In the genomic region with DNA sequence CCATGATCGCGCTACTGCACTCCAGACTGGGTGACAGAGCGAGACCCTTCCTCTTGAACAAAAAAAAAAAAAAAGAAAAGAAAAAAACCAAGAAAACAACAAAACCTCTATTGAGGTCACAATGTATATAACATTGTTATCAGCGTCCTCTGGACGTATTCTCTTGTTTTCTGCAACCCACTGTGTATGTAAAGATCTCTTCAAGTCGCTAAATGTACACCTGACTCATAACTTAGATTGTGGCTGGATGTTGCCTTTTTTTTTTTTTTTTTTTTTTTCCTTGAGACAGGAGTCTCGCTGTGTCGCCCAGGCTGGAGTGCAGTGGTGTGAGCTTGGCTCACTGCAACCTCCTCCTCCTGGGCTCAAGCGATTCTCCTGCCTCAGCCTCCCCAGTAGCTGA, we compare ENCODE assay signal across 23 cellular contexts.
"Had no signal": no experiment of that assay in that cellular context is flagged by ENCODE, and none has a peak within 500 bp of the region (broad histone marks: within the 10 kb centered on the region; RNA-seq: fewer than 3 reads in every experiment).

No MANE protein-coding gene starts in this region.

- H3K36me3 Mint-ChIP-seq: activated naive CD8-positive, alpha-beta T cell treated with anti-CD3 and anti-CD28 coated beads, Interleukin-2, amount 10 ng/mL, durations not matched to agents 7 days and 5 days had no signal

- H3K9me3 ChIP-seq: esophagus squamous epithelium, gastroesophageal sphincter, sigmoid colon, testis, uterus had no signal

- ATAC-seq: activated CD4-positive, CD25-positive, alpha-beta regulatory T cell treated with anti-CD3 and anti-CD28 coated beads, Interleukin-2, amount 50 U/mL, for 24 hours; activated CD8-positive, alpha-beta T cell treated with anti-CD3 and anti-CD28 coated beads, Interleukin-2, amount 10 ng/mL, durations not matched to agents 7 days and 5 days; activated T-helper 17 cell treated with anti-CD3 and anti-CD28 coated beads, Interleukin-2, amount 50 U/mL, for 72 hours; gastroesophageal sphincter had no signal

- H3K9me3 Mint-ChIP-seq: activated CD4-positive, alpha-beta T cell treated with anti-CD3 and anti-CD28 coated beads, Interleukin-2, amount 10 ng/mL, durations not matched to agents 24 days and 14 days; activated naive CD8-positive, alpha-beta T cell treated with anti-CD3 and anti-CD28 coated beads, Interleukin-2, amount 10 ng/mL, durations not matched to agents 7 days and 5 days; activated T-helper 17 cell treated with anti-CD3 and anti-CD28 coated beads, Interleukin-2, amount 50 U/mL, for 72 hours; neural crest cell; T-helper 1 cell treated with Interleukin-12 subunit alpha and Interleukin-12 subunit beta and Interleukin-4 antibody, amounts not matched to agents 30 μg/mL and 1 μg/mL, for 36 hours had no signal

- H3K27me3 Mint-ChIP-seq: activated T-helper 17 cell treated with anti-CD3 and anti-CD28 coated beads, Interleukin-2, amount 50 U/mL, for 72 hours had no signal

- H3K27me3 ChIP-seq: esophagus squamous epithelium, gastroesophageal sphincter, sigmoid colon, testis, uterus had no signal

- DNase-seq: activated CD4-positive, alpha-beta T cell treated with anti-CD3 and anti-CD28 coated beads, Interleukin-2, amount 10 ng/mL, durations not matched to agents 24 days and 14 days; activated CD8-positive, alpha-beta T cell treated with anti-CD3 and anti-CD28 coated beads, Interleukin-2, amount 10 ng/mL, durations not matched to agents 7 days and 5 days; activated naive CD4-positive, alpha-beta T cell; activated naive CD8-positive, alpha-beta T cell treated with anti-CD3 and anti-CD28 coated beads, Interleukin-2, amount 10 ng/mL, durations not matched to agents 7 days and 5 days; amniotic stem cell; cerebellar nuclear complex; esophagus squamous epithelium; hypothalamus; left ventricle myocardium superior; midbrain; retina; sigmoid colon; stimulated activated CD4-positive, alpha-beta T cell treated with anti-CD3 and anti-CD28 coated beads, Interleukin-15, amount 100 ng/mL, for 24 hours; stimulated activated CD4-positive, alpha-beta T cell treated with anti-CD3 and anti-CD28 coated beads, Interleukin-2, amount 100 ng/mL, for 48 hours; stimulated activated CD8-positive, alpha-beta memory T cell treated with anti-CD3 and anti-CD28 coated beads, Interleukin-4, amount 100 ng/mL, for 48 hours; testis; trophoblast cell had no signal

- H3K36me3 ChIP-seq: esophagus squamous epithelium, gastroesophageal sphincter, sigmoid colon, uterus had no signal

- H3K27ac Mint-ChIP-seq: activated CD4-positive, alpha-beta T cell treated with anti-CD3 and anti-CD28 coated beads, Interleukin-2, amount 10 ng/mL, durations not matched to agents 24 days and 14 days; activated CD8-positive, alpha-beta T cell treated with anti-CD3 and anti-CD28 coated beads, Interleukin-2, amount 10 ng/mL, durations not matched to agents 7 days and 5 days; activated naive CD8-positive, alpha-beta T cell treated with anti-CD3 and anti-CD28 coated beads, Interleukin-2, amount 10 ng/mL, durations not matched to agents 7 days and 5 days; activated T-helper 17 cell treated with anti-CD3 and anti-CD28 coated beads, Interleukin-2, amount 50 U/mL, for 72 hours; T-helper 1 cell treated with Interleukin-12 subunit alpha and Interleukin-12 subunit beta and Interleukin-4 antibody, amounts not matched to agents 30 μg/mL and 1 μg/mL, for 36 hours had no signal
